Comparison of ENCODE assay signal across 8 cellular contexts in the genomic region with DNA sequence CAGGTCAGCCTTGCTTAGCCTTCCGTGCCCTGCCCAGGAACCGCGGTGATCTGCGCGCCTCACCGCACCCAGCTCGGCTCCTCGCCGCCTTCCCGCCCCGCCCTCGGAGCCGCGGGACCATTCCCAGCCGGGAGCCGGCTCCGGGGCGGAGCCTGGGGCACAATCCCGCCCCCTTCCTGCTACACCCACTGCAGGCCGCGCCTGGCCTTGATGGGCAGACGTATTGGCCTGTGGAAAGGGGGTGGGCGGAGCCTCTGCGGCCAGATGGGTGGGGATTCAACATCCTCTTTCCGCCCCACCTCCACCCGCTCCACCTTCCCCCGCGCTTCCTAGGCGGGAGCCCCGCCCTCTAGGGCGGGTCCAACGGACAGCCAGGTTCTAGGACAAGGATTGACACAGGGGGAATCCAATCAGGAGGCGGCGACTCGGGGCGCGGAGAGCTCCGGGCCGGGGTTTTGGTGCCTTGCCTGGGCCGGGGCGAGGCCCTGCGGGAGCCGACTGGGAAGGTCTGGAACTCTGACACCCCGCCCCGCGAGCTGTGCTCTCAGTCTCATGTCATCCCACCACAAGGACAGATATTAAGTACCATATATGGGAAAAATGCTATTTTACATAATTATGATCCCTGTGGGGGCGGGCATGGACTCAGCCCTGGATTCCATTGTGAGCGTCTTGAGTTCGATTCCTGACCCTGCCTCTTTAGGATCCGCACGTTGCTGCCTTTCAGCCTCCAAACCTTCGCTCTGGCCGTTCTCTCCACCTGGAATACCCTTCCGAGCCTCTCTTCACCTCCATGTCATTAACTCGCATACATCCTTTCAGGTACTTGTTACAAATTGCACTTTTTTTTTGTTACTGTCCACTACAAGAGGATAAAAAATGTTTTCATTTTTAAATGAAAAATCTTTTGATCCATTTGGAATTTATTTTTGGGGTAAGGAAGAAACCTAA. TPM values are rescaled to one million over a fixed set of nuclear protein-coding genes. Genes with fewer than 3 reads are reported as not detected.
DNase-seq lines count a peak whose midpoint lies in the region; ATAC-seq, FAIRE-seq and TF ChIP-seq lines count a peak whose summit lies in the region.

A gene (minus strand): TSS at position 54 of the 951 bp plus-strand sequence. CDS start 38,731 bp downstream, outside the sequence.

- H2BK120ac ChIP-seq in trophoblast cell (ENCODE audit: insufficient read depth, low read length, poor library complexity), result peak within 1 kb of the TSS; percentile 87

- H3K4me2 ChIP-seq in trophoblast cell (ENCODE audit: low read length), result peak within 1 kb of the TSS; percentile 66

- peak within 1 kb of the TSS; percentile 33 for H2BK12ac ChIP-seq in trophoblast cell (ENCODE audit: low read length)

- ATAC-seq in HG02840 (IDR thresholded peaks at IDR 0.05; ENCODE audit: low FRiP score, unreplicated experiment), result peak; percentile 72

- H3K36me3 ChIP-seq in adrenal gland (replicated peaks in 1 of 2) (no peaks in the 10 kb centered on the region), trophoblast cell (ENCODE audit: control insufficient read depth in 1 of 2, insufficient read depth in 2 of 2, low read length in 2 of 2) (peaks cover 6 to 20% of the 10 kb centered on the region in 2 experiments), transverse colon (no peaks in the 10 kb centered on the region)

- peak within 1 kb of the TSS; percentile 93 for H3K14ac ChIP-seq in trophoblast cell (ENCODE audit: low read length)

- peak within 1 kb of the TSS; percentile 100 for H3K4ac ChIP-seq in trophoblast cell (ENCODE audit: low read depth, low read length)

- TF ChIP-seq POLR2A in GM12891 (IDR thresholded peaks at IDR 0.05; ENCODE audit: low read depth, low read length), result peak; percentile 78
- TF ChIP-seq POLR2A in adrenal gland (IDR thresholded peaks at IDR 0.05), result peak; percentile 96 to 99
- peak; percentile 97 for TF ChIP-seq POLR2A in transverse colon (IDR thresholded peaks at IDR 0.05)

- peak; percentile 100 for FAIRE-seq in GM12891 (lab: Jason Lieb, UNC)

- in situ Hi-C loops in transverse colon (cut with MboI; ENCODE audit: low pct_ligation_motif_present in 1 of 4, low pct_unique_long_range_greater_than_20kb in 1 of 4, low sequenced_read_pairs in 3 of 4), result loop anchor here in 1 of 4 donors (10.0 kb wide), 1 partner anchor 67 kb away; no protein-coding TSS in a partner anchor

- peaks cover 37% of the 10 kb centered on the region for H3K79me2 ChIP-seq in trophoblast cell (ENCODE audit: control insufficient read depth, insufficient read depth, low read length, poor library complexity)

- TF ChIP-seq EP300 in transverse colon (IDR thresholded peaks at IDR 0.05; ENCODE audit: low read depth), result no peak

- H3K18ac ChIP-seq in trophoblast cell (ENCODE audit: low read length), result peak within 1 kb of the TSS; percentile 97

- peak within 1 kb of the TSS; percentile 83 for H4K12ac ChIP-seq in trophoblast cell (ENCODE audit: low read depth, low read length)

- peak within 1 kb of the TSS; percentile 88 for H2AK5ac ChIP-seq in trophoblast cell (ENCODE audit: low read length)

- H3K23ac ChIP-seq in trophoblast cell (ENCODE audit: low read length), result no peak within 1 kb of the TSS

- H3K9me3 ChIP-seq in adrenal gland (replicated peaks in 1 of 3), result no peaks in the 10 kb centered on the region
- H3K9me3 ChIP-seq in trophoblast cell (ENCODE audit: insufficient read depth, low read depth, low read length), result no peaks in the 10 kb centered on the region
- H3K9me3 ChIP-seq in transverse colon, result no peaks in the 10 kb centered on the region

- H3K4me1 ChIP-seq in adrenal gland (replicated peaks in 1 of 2), result peaks cover 22 to 37% of the 10 kb centered on the region in 2 donors
- H3K4me1 ChIP-seq in trophoblast cell (ENCODE audit: control insufficient read depth in 1 of 2, insufficient read depth in 2 of 2, low read length in 2 of 2), result peaks cover 7 to 10% of the 10 kb centered on the region in 2 experiments
- H3K4me1 ChIP-seq in transverse colon, result peaks cover 13 to 69% (median 45%) of the 10 kb centered on the region in 4 donors

- peak within 1 kb of the TSS; percentile 93 for H4K91ac ChIP-seq in trophoblast cell (ENCODE audit: low read depth, low read length)

- no peak for TF ChIP-seq CTCF in adrenal gland (IDR thresholded peaks at IDR 0.05)
- TF ChIP-seq CTCF in transverse colon (IDR thresholded peaks at IDR 0.05), result peak in 1 of 5 experiments; percentile 28

- peak within 1 kb of the TSS; percentile 95 for H2BK5ac ChIP-seq in trophoblast cell (ENCODE audit: low read depth, low read length, poor library complexity)

- H2AFZ ChIP-seq in trophoblast cell (ENCODE audit: insufficient read depth, low read length, poor library complexity), result peak within 1 kb of the TSS; percentile 45

- intact Hi-C loops in adrenal gland (cut with DNase I) (loop anchor here (5.0 to 10.0 kb wide), 3 partner anchors 63 to 77 kb away; no protein-coding TSS in a partner anchor), cardiac septum (cut with DNase I) (loop anchor here (2.0 to 10.0 kb wide), 5 partner anchors 55 to 807 kb away; no protein-coding TSS in a partner anchor), transverse colon (cut with DNase I; ENCODE audit: low total_unique reads) (loop anchor here (1.0 to 5.0 kb wide), 3 partner anchors 47 to 83 kb away; no protein-coding TSS in a partner anchor)

- peaks cover 23% of the 10 kb centered on the region for H3K79me1 ChIP-seq in trophoblast cell (ENCODE audit: low read length)

- peak within 1 kb of the TSS; percentile 86 for H4K8ac ChIP-seq in trophoblast cell (ENCODE audit: low read depth, low read length)

- peak; percentile 96 for DNase-seq in GM12891 (ENCODE audit: insufficient read length, low spot score)
- peak; percentile 98 for DNase-seq in NCI-H146 (lab: John Stamatoyannopoulos, UW)
- peak; percentile 98 to 100 (median 99) for DNase-seq in T-helper 1 cell
- peak; percentile 100 for DNase-seq in adrenal gland
- peak; percentile 100 for DNase-seq in cardiac septum (ENCODE audit: low spot score)
- DNase-seq in trophoblast cell, result peak; percentile 100
- peak; percentile 100 for DNase-seq in transverse colon

- H3K4me3 ChIP-seq in adrenal gland, result peak within 1 kb of the TSS; percentile 67 to 99 (median 82)
- peak within 1 kb of the TSS; percentile 93 for H3K4me3 ChIP-seq in trophoblast cell (ENCODE audit: low read depth, low read length)
- peak within 1 kb of the TSS; percentile 53 to 99 (median 94) for H3K4me3 ChIP-seq in transverse colon

- 3 to 12% (median 4%) methylated on average over 17 to 55 of the region's 55 CpGs for WGBS in adrenal gland, 4 donors
- WGBS in trophoblast cell (ENCODE audit: extremely low coverage, insufficient coverage, insufficient read length), result no CpG with 5 or more reads among the region's 55 CpGs
- WGBS in transverse colon (ENCODE audit: low coverage in 1 of 2), 2 donors, result 2 to 10% methylated on average over 7 to 26 of the region's 55 CpGs

- H3K27me3 ChIP-seq in adrenal gland, result no peaks in the 10 kb centered on the region
- no peaks in the 10 kb centered on the region for H3K27me3 ChIP-seq in trophoblast cell (ENCODE audit: insufficient read depth, low read length)
- no peaks in the 10 kb centered on the region for H3K27me3 ChIP-seq in transverse colon

- peak within 1 kb of the TSS; percentile 90 for H3K9ac ChIP-seq in trophoblast cell (ENCODE audit: low read length)

- H3K27ac ChIP-seq in adrenal gland (peak within 1 kb of the TSS; percentile 96 to 99 (median 97)), trophoblast cell (ENCODE audit: low read depth, low read length) (peak within 1 kb of the TSS; percentile 94), transverse colon (peak within 1 kb of the TSS; percentile 96 to 100 (median 98))

TF ChIP-seq in GM12891, 5 proteins besides CTCF, POLR2A, EP300 and RAD21:
- no peak for TF ChIP-seq PAX5 (IDR thresholded peaks at IDR 0.05; ENCODE audit: insufficient read depth, low read length, severe bottlenecking)
- TF ChIP-seq POU2F2 (IDR thresholded peaks at IDR 0.05; ENCODE audit: low read depth, low read length), result peak; percentile 64
- TF ChIP-seq TAF1 (IDR thresholded peaks at IDR 0.05; ENCODE audit: low read depth, low read length), result peak; percentile 76
- no peak for TF ChIP-seq SPI1 (IDR thresholded peaks at IDR 0.05; ENCODE audit: low read depth, low read length)
- TF ChIP-seq POLR2AphosphoS5 (IDR thresholded peaks at IDR 0.05; ENCODE audit: low read depth, low read length), result peak; percentile 88

RNA-seq across cellular contexts. Expression of the gene that starts here (rescaled TPM):
- polyA plus RNA-seq in GM12891 (2012; ENCODE audit: low read depth, missing spikeins), result 164 TPM
- total RNA-seq in adrenal gland (100 to 1,000 TPM; 294 to 427 (median 369) TPM), cardiac septum (282 TPM), transverse colon (100 to 1,000 TPM; 385 to 511 (median 460) TPM)
- polyA plus RNA-seq in adrenal gland, result 100 to 1,000 TPM in 2 of 3 donors, 10 to 100 TPM in 1; 96.2 to 164 (median 133) TPM
- 280 and 288 TPM in 2 replicates for polyA plus RNA-seq in trophoblast cell (2013)

Comparison
In these comparisons a context has a peak if more than half of its experiments do, and no peak if none do; other contexts are left out.
1. Peak in every context shown above with its lines: DNase-seq, ATAC-seq, H3K4me3 ChIP-seq and H3K27ac ChIP-seq.